ENCODE assay signal across 8 cellular contexts in the genomic region with DNA sequence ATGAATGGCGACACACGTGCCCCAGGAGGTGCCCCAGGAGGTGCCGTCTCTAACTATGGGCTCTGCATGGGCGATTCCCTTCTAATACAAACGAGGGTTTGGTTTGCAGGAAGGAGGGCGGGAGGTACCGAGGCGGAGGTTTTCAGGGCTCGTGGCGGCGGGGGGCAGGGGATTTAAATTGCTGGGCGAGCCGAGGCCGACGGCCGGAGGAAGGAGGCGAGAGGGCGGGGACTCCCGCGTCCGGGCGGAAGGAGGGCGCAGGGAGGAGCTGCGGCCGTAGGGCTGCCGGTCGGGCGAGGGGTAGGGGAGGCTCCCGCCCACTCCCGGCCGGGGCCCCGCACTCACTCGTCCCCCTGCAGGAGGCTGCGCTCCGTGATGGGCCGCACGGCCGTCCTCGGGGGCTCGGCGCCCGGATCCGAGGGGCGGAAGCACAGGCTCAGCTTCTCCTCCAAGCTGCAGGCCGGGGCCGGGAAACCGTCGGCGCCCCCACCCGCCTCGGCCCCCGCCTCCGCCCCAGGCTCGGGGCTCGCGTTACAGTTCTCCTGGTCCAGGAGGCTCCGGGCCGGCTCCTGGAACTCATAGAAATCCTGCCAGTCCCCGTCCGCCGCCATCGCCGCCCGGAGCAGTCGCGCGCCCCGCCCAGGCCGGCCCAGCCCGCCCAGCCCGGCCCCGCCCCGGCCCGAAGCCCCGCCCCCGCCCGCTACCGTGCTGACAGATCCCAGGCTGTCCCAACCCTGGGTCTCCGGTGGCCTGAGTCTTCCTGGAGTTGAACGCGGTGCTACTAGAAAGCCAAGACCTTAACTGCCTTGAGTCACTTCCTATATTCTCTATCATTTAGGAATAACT. TPM values are rescaled to one million over a fixed set of nuclear protein-coding genes. Genes with fewer than 3 reads are reported as not detected.
DNase-seq lines count a peak whose midpoint lies in the region; ATAC-seq and TF ChIP-seq lines count a peak whose summit lies in the region.

A gene with protein sequence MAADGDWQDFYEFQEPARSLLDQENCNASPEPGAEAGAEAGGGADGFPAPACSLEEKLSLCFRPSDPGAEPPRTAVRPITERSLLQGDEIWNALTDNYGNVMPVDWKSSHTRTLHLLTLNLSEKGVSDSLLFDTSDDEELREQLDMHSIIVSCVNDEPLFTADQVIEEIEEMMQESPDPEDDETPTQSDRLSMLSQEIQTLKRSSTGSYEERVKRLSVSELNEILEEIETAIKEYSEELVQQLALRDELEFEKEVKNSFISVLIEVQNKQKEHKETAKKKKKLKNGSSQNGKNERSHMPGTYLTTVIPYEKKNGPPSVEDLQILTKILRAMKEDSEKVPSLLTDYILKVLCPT (minus strand): TSS at position 637 of the 846 bp plus-strand sequence. CDS start 26 bp downstream, at position 611.

- H3K9me3 ChIP-seq in lung (ENCODE audit: control insufficient read depth in 2 of 2, insufficient read depth in 1 of 2, low read length in 1 of 2): no peaks in the 10 kb centered on the region

- H3K4me3 ChIP-seq in lung: peak within 1 kb of the TSS; percentile 91

- peaks cover 18 to 32% of the 10 kb centered on the region in 2 donors for H3K36me3 Mint-ChIP-seq in CD14-positive monocyte

- peaks cover 5 to 10% of the 10 kb centered on the region in 2 donors for H3K4me1 ChIP-seq in lung (ENCODE audit: control insufficient read depth in 2 of 2, insufficient read depth in 2 of 2, low read length in 2 of 2)

- peaks cover 0 to 1% (median 0%) of the 10 kb centered on the region in 3 donors for H3K27me3 Mint-ChIP-seq in CD14-positive monocyte (ENCODE audit: low read depth in 3 of 3)

- intact Hi-C loops in CD14-positive monocyte (cut with micrococcal nuclease): no loop called here

- peak within 1 kb of the TSS; percentile 85 to 97 for H3K27ac ChIP-seq in lung (ENCODE audit: low read depth in 1 of 2, low read length in 1 of 2)

- H3K27me3 ChIP-seq in lung (ENCODE audit: control insufficient read depth, insufficient read depth): no peaks in the 10 kb centered on the region

- peak within 1 kb of the TSS; percentile 97 to 98 for H3K4me3 Mint-ChIP-seq in CD14-positive monocyte

- peaks cover 0 to 1% of the 10 kb centered on the region in 2 donors for H3K36me3 ChIP-seq in lung (ENCODE audit: control insufficient read depth in 2 of 2, insufficient read depth in 2 of 2, low read length in 2 of 2)

- H3K9me3 Mint-ChIP-seq in CD14-positive monocyte: peaks cover 0 to 2% (median 0%) of the 10 kb centered on the region in 7 donors

- WGBS in lung, 2 donors: 0 to 1% methylated on average over 74 to 81 of the region's 81 CpGs

- peak; percentile 55 for DNase-seq in CD14-positive monocyte (ENCODE audit: low spot score)
- DNase-seq in NCI-H774 (lab: John Stamatoyannopoulos, UW): peak; percentile 60
- peak; percentile 14 to 45 for DNase-seq in activated CD8-positive, alpha-beta memory T cell treated with anti-CD3 and anti-CD28 coated beads for 1 hour (ENCODE audit: extremely low read depth in 1 of 2, low read depth in 1 of 2)
- peak; percentile 38 for DNase-seq in effector CD8-positive, alpha-beta T cell (lab: John Stamatoyannopoulos, UW)
- peak; percentile 79 for DNase-seq in lung (ENCODE audit: low spot score)
- peak; percentile 25 for DNase-seq in stimulated activated CD8-positive, alpha-beta memory T cell treated with anti-CD3 and anti-CD28 coated beads, Interleukin-12 subunit alpha, Interleukin-12 subunit beta, amount 100 ng/mL, for 1 hour (ENCODE audit: low read depth)

- peak within 1 kb of the TSS; percentile 67 to 91 (median 81) for H3K27ac Mint-ChIP-seq in CD14-positive monocyte

- TF ChIP-seq CTCF in CD14-positive monocyte (IDR thresholded peaks at IDR 0.05): no peak
- TF ChIP-seq CTCF in lung (IDR thresholded peaks at IDR 0.05; ENCODE audit: control extremely low read depth, extremely low read depth): no peak

- ATAC-seq in GM19324 (IDR thresholded peaks at IDR 0.05; ENCODE audit: low FRiP score, unreplicated experiment) (peak; percentile 100), HG03457 (IDR thresholded peaks at IDR 0.05; ENCODE audit: unreplicated experiment) (peak; percentile 100), lung (ENCODE audit: insufficient read depth, low FRiP score) (peak; percentile 99)

- H3K4me1 Mint-ChIP-seq in CD14-positive monocyte: peaks cover 35% of the 10 kb centered on the region

RNA-seq across cellular contexts. Expression of the gene that starts here (rescaled TPM):
- polyA plus RNA-seq in CD14-positive monocyte (1 to 10 TPM; 6.9 to 8.7 TPM), lung (10 to 100 TPM; 17.6 to 26.8 TPM)
- total RNA-seq in lung: 10 to 100 TPM; 36.1 to 62.9 TPM

Comparison
In these comparisons a context has a peak if more than half of its experiments do, and no peak if none do; other contexts are left out.
1. Peak in every context shown above with its lines: DNase-seq, ATAC-seq, H3K4me3 ChIP-seq and H3K27ac ChIP-seq.
2. DNase-seq: peak in every context shown above with its lines; median percentile 79 in lung; 60 in NCI-H774; 55 in CD14-positive monocyte; 38 in effector CD8-positive, alpha-beta T cell; 30 in activated CD8-positive, alpha-beta memory T cell treated with anti-CD3 and anti-CD28 coated beads for 1 hour; 25 in stimulated activated CD8-positive, alpha-beta memory T cell treated with anti-CD3 and anti-CD28 coated beads, Interleukin-12 subunit alpha, Interleukin-12 subunit beta, amount 100 ng/mL, for 1 hour.